ENCODE assay signal across 9 cellular contexts in genomic region chr1:85628791-85629531, GRCh38. TPM values are rescaled to one million over a fixed set of nuclear protein-coding genes. Genes with fewer than 3 reads are reported as not detected.
DNase-seq lines count a peak whose midpoint lies in the region; ATAC-seq and TF ChIP-seq lines count a peak whose summit lies in the region.
"Had no signal": no experiment of that assay in that cellular context is flagged by ENCODE, and none has a peak within 500 bp of the region (broad histone marks: within the 10 kb centered on the region; RNA-seq: fewer than 3 reads in every experiment).

No MANE protein-coding gene starts in this region.

- 57 to 68% methylated on average over 3 to 5 of the region's 9 CpGs for WGBS in mesodermal cell (ENCODE audit: insufficient coverage in 2 of 2), 2 experiments

- H3K4me3 ChIP-seq in AG09309 (ENCODE audit: control insufficient read depth, low read depth, low read length): no peak overlapping the region
- no peak overlapping the region for H3K4me3 ChIP-seq in mesodermal cell (ENCODE audit: extremely low read depth, insufficient read depth, low read length, poor library complexity, severe bottlenecking)

- peaks cover 4% of the 10 kb centered on the region for H3K9me3 ChIP-seq in mesodermal cell (ENCODE audit: control insufficient read depth, low read length)

- H3K27ac ChIP-seq in mesodermal cell (ENCODE audit: low read depth, low read length, severe bottlenecking): peak overlapping the region; percentile 85

- peaks cover 26% of the 10 kb centered on the region for H3K4me1 ChIP-seq in mesodermal cell (ENCODE audit: control insufficient read depth, insufficient read depth, low read length, poor library complexity, severe bottlenecking)

- DNase-seq in AG09309 (ENCODE audit: low read depth): peak; percentile 82
- DNase-seq in NCI-H2107 treated with DMSO at 0.1 percent for 48 hours (lab: John Stamatoyannopoulos, UW; ENCODE audit: unreplicated experiment): peak; percentile 82
- peak; percentile 47 for DNase-seq in ecto neural progenitor cell (ENCODE audit: low spot score)
- no peak for DNase-seq in effector CD4-positive, alpha-beta T cell
- DNase-seq in T-helper 2 cell: no peak
- DNase-seq: NCI-H1694 treated with DMSO at 0.1 percent for 48 hours had no signal

- H3K36me3 ChIP-seq in mesodermal cell (ENCODE audit: control insufficient read depth, insufficient read depth, low read length): peaks cover 7% of the 10 kb centered on the region

- no peak for TF ChIP-seq CTCF in AG09309 (IDR thresholded peaks at IDR 0.05; ENCODE audit: control insufficient read depth, insufficient read depth, low read depth, low read length, missing control alignments)

- ATAC-seq in GM18517 (IDR thresholded peaks at IDR 0.05; ENCODE audit: unreplicated experiment) (no peak), GM18502 (IDR thresholded peaks at IDR 0.05; ENCODE audit: poor library complexity, unreplicated experiment) (no peak)

RNA-seq across cellular contexts. Expression of gene CCN1, which starts 48.4 kb away (rescaled TPM):
- polyA plus RNA-seq in mesodermal cell (2013, experiment 1 of 2): 311 TPM
- polyA plus RNA-seq in mesodermal cell (2013, experiment 2 of 2): 252 TPM

Comparison
In these comparisons a context has a peak if more than half of its experiments do, and no peak if none do; other contexts are left out.
1. DNase-seq: peak in AG09309 (single experiment), NCI-H2107 treated with DMSO at 0.1 percent for 48 hours (single experiment) and ecto neural progenitor cell (single experiment); none in effector CD4-positive, alpha-beta T cell (single experiment) and T-helper 2 cell (0 of 5).